Comparison of ENCODE assay signal across 22 cellular contexts in the genomic region with DNA sequence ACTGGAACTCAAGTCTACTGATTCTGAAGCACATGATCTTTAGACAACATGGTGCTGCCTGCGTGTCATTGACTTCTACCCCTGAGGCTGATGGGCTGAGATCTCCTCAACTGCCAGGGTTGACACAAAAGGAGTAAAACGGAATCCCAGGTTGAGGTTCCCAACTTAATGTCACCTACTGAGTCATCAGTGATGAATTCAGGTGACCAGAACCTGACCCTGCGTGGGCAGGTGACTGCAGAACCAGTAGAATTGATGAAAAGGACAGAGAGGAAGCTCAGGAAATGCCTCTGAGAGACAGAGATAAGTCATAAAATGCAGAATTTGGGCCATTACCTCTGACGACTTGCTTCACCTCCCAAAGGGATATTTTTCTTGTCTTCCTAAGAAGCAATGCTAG. TPM values are rescaled to one million over a fixed set of nuclear protein-coding genes. Genes with fewer than 3 reads are reported as not detected.
DNase-seq lines count a peak whose midpoint lies in the region; ATAC-seq and TF ChIP-seq lines count a peak whose summit lies in the region.
"Had no signal": no experiment of that assay in that cellular context is flagged by ENCODE, and none has a peak within 500 bp of the region (broad histone marks: within the 10 kb centered on the region; RNA-seq: fewer than 3 reads in every experiment).

No MANE protein-coding gene starts in this region.

- H3K36me3 ChIP-seq in GM23338 (ENCODE audit: insufficient read depth): no peaks in the 10 kb centered on the region
- H3K36me3 ChIP-seq: BE2C, HAP-1 had no signal

- H2AFZ ChIP-seq in GM23338: peak overlapping the region; percentile 18; the same call in 1 of the 2 replicates

- H3K9me3 Mint-ChIP-seq in GM23338: no peaks in the 10 kb centered on the region
- no peaks in the 10 kb centered on the region for H3K9me3 Mint-ChIP-seq in activated T-helper 17 cell treated with anti-CD3 and anti-CD28 coated beads, Interleukin-2, amount 50 U/mL, for 72 hours
- no peaks in the 10 kb centered on the region for H3K9me3 Mint-ChIP-seq in stimulated activated effector memory CD8-positive, alpha-beta T cell treated with anti-CD3 and anti-CD28 coated beads, Interleukin-12 subunit alpha, Interleukin-12 subunit beta, amount 100 ng/mL, for 72 hours
- H3K9me3 Mint-ChIP-seq: CD8-positive, alpha-beta memory T cell; IgD-negative memory B cell had no signal

- no peaks in the 10 kb centered on the region for H3K36me3 Mint-ChIP-seq in GM23338 (ENCODE audit: low read depth)
- no peaks in the 10 kb centered on the region for H3K36me3 Mint-ChIP-seq in activated T-helper 17 cell treated with anti-CD3 and anti-CD28 coated beads, Interleukin-2, amount 50 U/mL, for 72 hours (ENCODE audit: low read depth)
- H3K36me3 Mint-ChIP-seq in stimulated activated effector memory CD8-positive, alpha-beta T cell treated with anti-CD3 and anti-CD28 coated beads, Interleukin-12 subunit alpha, Interleukin-12 subunit beta, amount 100 ng/mL, for 72 hours: no peaks in the 10 kb centered on the region
- H3K36me3 Mint-ChIP-seq: CD4-positive, CD25-positive, alpha-beta regulatory T cell had no signal

- no peaks in the 10 kb centered on the region for H3K4me1 Mint-ChIP-seq in GM23338
- H3K4me1 Mint-ChIP-seq in activated T-helper 17 cell treated with anti-CD3 and anti-CD28 coated beads, Interleukin-2, amount 50 U/mL, for 72 hours: no peaks in the 10 kb centered on the region
- no peaks in the 10 kb centered on the region for H3K4me1 Mint-ChIP-seq in stimulated activated effector memory CD8-positive, alpha-beta T cell treated with anti-CD3 and anti-CD28 coated beads, Interleukin-12 subunit alpha, Interleukin-12 subunit beta, amount 100 ng/mL, for 72 hours
- H3K4me1 Mint-ChIP-seq: CD4-positive, CD25-positive, alpha-beta regulatory T cell; CD8-positive, alpha-beta memory T cell; IgD-negative memory B cell had no signal

- no peak overlapping the region for H3K27ac Mint-ChIP-seq in GM23338
- no peak overlapping the region for H3K27ac Mint-ChIP-seq in activated T-helper 17 cell treated with anti-CD3 and anti-CD28 coated beads, Interleukin-2, amount 50 U/mL, for 72 hours
- H3K27ac Mint-ChIP-seq in stimulated activated effector memory CD8-positive, alpha-beta T cell treated with anti-CD3 and anti-CD28 coated beads, Interleukin-12 subunit alpha, Interleukin-12 subunit beta, amount 100 ng/mL, for 72 hours: no peak overlapping the region
- H3K27ac Mint-ChIP-seq: CD4-positive, CD25-positive, alpha-beta regulatory T cell; CD8-positive, alpha-beta memory T cell; IgD-negative memory B cell had no signal

- H3K79me2 ChIP-seq in GM23338 (replicated peaks; ENCODE audit: insufficient read depth): no peaks in the 10 kb centered on the region

- TF ChIP-seq CTCF in GM23338 (conservative IDR thresholded peaks at IDR 0.05; ENCODE audit: low read depth in 2 of 2): no peak

- H3K9me2 ChIP-seq in GM23338 (ENCODE audit: insufficient read depth): peaks cover 4% of the 10 kb centered on the region; the same call in 1 of the 2 replicates

- no peak overlapping the region for H3K4me3 Mint-ChIP-seq in GM23338
- no peak overlapping the region for H3K4me3 Mint-ChIP-seq in activated T-helper 17 cell treated with anti-CD3 and anti-CD28 coated beads, Interleukin-2, amount 50 U/mL, for 72 hours
- no peak overlapping the region for H3K4me3 Mint-ChIP-seq in stimulated activated effector memory CD8-positive, alpha-beta T cell treated with anti-CD3 and anti-CD28 coated beads, Interleukin-12 subunit alpha, Interleukin-12 subunit beta, amount 100 ng/mL, for 72 hours
- H3K4me3 Mint-ChIP-seq: CD4-positive, CD25-positive, alpha-beta regulatory T cell; CD8-positive, alpha-beta memory T cell; IgD-negative memory B cell had no signal

- no peaks in the 10 kb centered on the region for H3K4me1 ChIP-seq in GM23338 (ENCODE audit: insufficient read depth)
- H3K4me1 ChIP-seq: BE2C, HAP-1 had no signal

- no peak for DNase-seq in GM23338 (ENCODE audit: low spot score)
- peak; percentile 13 for DNase-seq in HT-29 (ENCODE audit: low spot score)
- no peak for DNase-seq in stimulated activated effector memory CD8-positive, alpha-beta T cell treated with anti-CD3 and anti-CD28 coated beads, Interleukin-12 subunit alpha, Interleukin-12 subunit beta, amount 100 ng/mL, for 72 hours (ENCODE audit: low spot score in 2 of 2)
- DNase-seq in Ammon's horn (ENCODE audit: low spot score): no peak
- no peak for DNase-seq in OCI-M2 (lab: John Stamatoyannopoulos, UW; ENCODE audit: unreplicated experiment)
- DNase-seq: BE2C; C1 segment of cervical spinal cord; CD4-positive, CD25-positive, alpha-beta regulatory T cell; CD8-positive, alpha-beta memory T cell; COR-L47; DMS 273 treated with DMSO at 0.1 percent for 48 hours; DMS53; DND-41; EL had no signal

- H3K27me3 ChIP-seq in GM23338 (ENCODE audit: insufficient read depth): no peaks in the 10 kb centered on the region
- H3K27me3 ChIP-seq: BE2C had no signal

- no peaks in the 10 kb centered on the region for H3F3A ChIP-seq in GM23338 (replicated peaks; ENCODE audit: low read depth)

- no peak overlapping the region for H3K4me2 ChIP-seq in GM23338

- H4K20me1 ChIP-seq in GM23338 (replicated peaks; ENCODE audit: insufficient read depth): no peaks in the 10 kb centered on the region

- H3K27me3 Mint-ChIP-seq in GM23338 (ENCODE audit: insufficient read depth, low read depth, poor library complexity): no peaks in the 10 kb centered on the region
- H3K27me3 Mint-ChIP-seq in activated T-helper 17 cell treated with anti-CD3 and anti-CD28 coated beads, Interleukin-2, amount 50 U/mL, for 72 hours: peaks cover 35% of the 10 kb centered on the region

- H3K4me3 ChIP-seq in GM23338: no peak overlapping the region
- H3K4me3 ChIP-seq: GM12878, HAP-1 had no signal

- H3K27ac ChIP-seq in GM23338 (ENCODE audit: low read depth): no peak overlapping the region
- H3K27ac ChIP-seq: HL-60 had no signal

- no peak for ATAC-seq in GM23338
- ATAC-seq in activated T-helper 17 cell treated with anti-CD3 and anti-CD28 coated beads, Interleukin-2, amount 50 U/mL, for 72 hours (replicated peaks): peak; percentile 39
- ATAC-seq in stimulated activated effector memory CD8-positive, alpha-beta T cell treated with anti-CD3 and anti-CD28 coated beads, Interleukin-12 subunit alpha, Interleukin-12 subunit beta, amount 100 ng/mL, for 72 hours: peak; percentile 45
- ATAC-seq: GM12878 had no signal

TF ChIP-seq in GM23338, 12 proteins besides CTCF, POLR2A, EP300 and RAD21 (continues in another document):
- TF ChIP-seq, protein P1, sequence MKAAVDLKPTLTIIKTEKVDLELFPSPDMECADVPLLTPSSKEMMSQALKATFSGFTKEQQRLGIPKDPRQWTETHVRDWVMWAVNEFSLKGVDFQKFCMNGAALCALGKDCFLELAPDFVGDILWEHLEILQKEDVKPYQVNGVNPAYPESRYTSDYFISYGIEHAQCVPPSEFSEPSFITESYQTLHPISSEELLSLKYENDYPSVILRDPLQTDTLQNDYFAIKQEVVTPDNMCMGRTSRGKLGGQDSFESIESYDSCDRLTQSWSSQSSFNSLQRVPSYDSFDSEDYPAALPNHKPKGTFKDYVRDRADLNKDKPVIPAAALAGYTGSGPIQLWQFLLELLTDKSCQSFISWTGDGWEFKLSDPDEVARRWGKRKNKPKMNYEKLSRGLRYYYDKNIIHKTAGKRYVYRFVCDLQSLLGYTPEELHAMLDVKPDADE (IDR thresholded peaks at IDR 0.05): no peak
- TF ChIP-seq JUNB (IDR thresholded peaks at IDR 0.05; ENCODE audit: unreplicated experiment) (no peak), EZH2phosphoT487 (IDR thresholded peaks at IDR 0.05; ENCODE audit: unreplicated experiment) (no peak)
- TF ChIP-seq, protein P2, sequence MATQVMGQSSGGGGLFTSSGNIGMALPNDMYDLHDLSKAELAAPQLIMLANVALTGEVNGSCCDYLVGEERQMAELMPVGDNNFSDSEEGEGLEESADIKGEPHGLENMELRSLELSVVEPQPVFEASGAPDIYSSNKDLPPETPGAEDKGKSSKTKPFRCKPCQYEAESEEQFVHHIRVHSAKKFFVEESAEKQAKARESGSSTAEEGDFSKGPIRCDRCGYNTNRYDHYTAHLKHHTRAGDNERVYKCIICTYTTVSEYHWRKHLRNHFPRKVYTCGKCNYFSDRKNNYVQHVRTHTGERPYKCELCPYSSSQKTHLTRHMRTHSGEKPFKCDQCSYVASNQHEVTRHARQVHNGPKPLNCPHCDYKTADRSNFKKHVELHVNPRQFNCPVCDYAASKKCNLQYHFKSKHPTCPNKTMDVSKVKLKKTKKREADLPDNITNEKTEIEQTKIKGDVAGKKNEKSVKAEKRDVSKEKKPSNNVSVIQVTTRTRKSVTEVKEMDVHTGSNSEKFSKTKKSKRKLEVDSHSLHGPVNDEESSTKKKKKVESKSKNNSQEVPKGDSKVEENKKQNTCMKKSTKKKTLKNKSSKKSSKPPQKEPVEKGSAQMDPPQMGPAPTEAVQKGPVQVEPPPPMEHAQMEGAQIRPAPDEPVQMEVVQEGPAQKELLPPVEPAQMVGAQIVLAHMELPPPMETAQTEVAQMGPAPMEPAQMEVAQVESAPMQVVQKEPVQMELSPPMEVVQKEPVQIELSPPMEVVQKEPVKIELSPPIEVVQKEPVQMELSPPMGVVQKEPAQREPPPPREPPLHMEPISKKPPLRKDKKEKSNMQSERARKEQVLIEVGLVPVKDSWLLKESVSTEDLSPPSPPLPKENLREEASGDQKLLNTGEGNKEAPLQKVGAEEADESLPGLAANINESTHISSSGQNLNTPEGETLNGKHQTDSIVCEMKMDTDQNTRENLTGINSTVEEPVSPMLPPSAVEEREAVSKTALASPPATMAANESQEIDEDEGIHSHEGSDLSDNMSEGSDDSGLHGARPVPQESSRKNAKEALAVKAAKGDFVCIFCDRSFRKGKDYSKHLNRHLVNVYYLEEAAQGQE (IDR thresholded peaks at IDR 0.05; ENCODE audit: unreplicated experiment): no peak

RNA-seq across cellular contexts. Expression of a gene that starts 7.7 kb away (rescaled TPM):
- total RNA-seq in GM23338 (2014; rRNA removed; shearing (Covaris generic)): 63.6 and 87.7 TPM in 2 replicates
- 52.5 and 58.3 TPM in 2 replicates for polyA plus RNA-seq in GM23338 (2016; fragmentation: Nextera tagmentation; extraction: Ambion mirVana)
- 8.5 and 11.5 TPM in 2 replicates for total RNA-seq in HT-29 (2014; rRNA removed; shearing (Covaris generic))
- 10 to 100 TPM in 1 of 2 donors, 1 to 10 TPM in 1; 9.7 to 10.5 TPM for total RNA-seq in activated T-helper 17 cell treated with anti-CD3 and anti-CD28 coated beads, Interleukin-2, amount 50 U/mL, for 72 hours

RNA-seq across cellular contexts. Expression of a gene that starts 12.0 kb away (rescaled TPM):
- total RNA-seq in GM23338 (2014; rRNA removed; shearing (Covaris generic)): 0.31 TPM in 1 of 2 replicates, not detected in the other
- 2.0 and 2.6 TPM in 2 replicates for polyA plus RNA-seq in GM23338 (2016; fragmentation: Nextera tagmentation; extraction: Ambion mirVana)
- not detected in 2 replicates for total RNA-seq in HT-29 (2014; rRNA removed; shearing (Covaris generic))
- not detected for total RNA-seq in activated T-helper 17 cell treated with anti-CD3 and anti-CD28 coated beads, Interleukin-2, amount 50 U/mL, for 72 hours
- total RNA-seq: A172; CD4-positive, CD25-positive, alpha-beta regulatory T cell; CD8-positive, alpha-beta memory T cell; G401; GM12878; H4 had no signal
- polyA plus RNA-seq: CD8-positive, alpha-beta memory T cell; GM12878; IgD-negative memory B cell had no signal
